In the genomic region with DNA sequence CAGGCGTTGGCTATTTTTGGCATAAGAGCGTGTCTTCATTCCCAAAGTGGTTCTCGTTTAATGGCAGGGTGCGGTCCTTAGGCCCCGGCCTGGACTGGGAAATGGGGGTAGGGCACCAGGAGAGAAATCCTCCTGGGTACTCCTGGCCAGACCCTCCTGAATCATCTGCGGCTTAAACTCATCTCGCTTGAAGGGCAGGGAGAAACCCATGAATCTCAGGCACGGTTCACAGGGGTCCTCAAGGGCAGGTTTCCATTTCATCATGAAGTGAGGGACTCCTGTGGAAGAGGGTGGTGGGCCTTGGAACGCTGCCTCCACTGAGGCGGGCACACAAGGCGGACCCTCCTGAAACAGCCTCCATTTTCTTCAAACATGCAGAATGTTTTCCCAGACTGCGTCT, we compare ENCODE assay signal across 21 cellular contexts. TPM values are rescaled to one million over a fixed set of nuclear protein-coding genes. Genes with fewer than 3 reads are reported as not detected.
DNase-seq lines count a peak whose midpoint lies in the region; ATAC-seq, FAIRE-seq and TF ChIP-seq lines count a peak whose summit lies in the region.
"Had no signal": no experiment of that assay in that cellular context is flagged by ENCODE, and none has a peak within 500 bp of the region (broad histone marks: within the 10 kb centered on the region; RNA-seq: fewer than 3 reads in every experiment).

No MANE protein-coding gene starts in this region.

- peak overlapping the region; percentile 54 for H3K27ac Mint-ChIP-seq in activated T-cell treated with anti-CD3 and anti-CD28 coated beads, Interleukin-2, amount 50 U/mL, for 72 hours
- peak overlapping the region; percentile 60 for H3K27ac Mint-ChIP-seq in stimulated activated effector memory CD8-positive, alpha-beta T cell treated with anti-CD3 and anti-CD28 coated beads, Interleukin-12 subunit alpha, Interleukin-12 subunit beta, amount 100 ng/mL, for 72 hours
- H3K27ac Mint-ChIP-seq: activated CD4-positive, alpha-beta T cell treated with anti-CD3 and anti-CD28 coated beads, Interleukin-2, amount 10 ng/mL, durations not matched to agents 24 days and 14 days; activated naive CD4-positive, alpha-beta T cell treated with anti-CD3 and anti-CD28 coated beads, Interleukin-2, amount 10 ng/mL, durations not matched to agents 7 days and 5 days; brain had no signal

- H3K9me3 Mint-ChIP-seq in activated T-cell treated with anti-CD3 and anti-CD28 coated beads, Interleukin-2, amount 50 U/mL, for 72 hours = no peaks in the 10 kb centered on the region
- H3K9me3 Mint-ChIP-seq in activated T-cell treated with anti-CD3 and anti-CD28 coated beads, Interleukin-2, amount 50 U/mL, for 4 hours = no peaks in the 10 kb centered on the region
- no peaks in the 10 kb centered on the region for H3K9me3 Mint-ChIP-seq in stimulated activated effector memory CD8-positive, alpha-beta T cell treated with anti-CD3 and anti-CD28 coated beads, Interleukin-12 subunit alpha, Interleukin-12 subunit beta, amount 100 ng/mL, for 72 hours
- H3K9me3 Mint-ChIP-seq: activated CD4-positive, alpha-beta T cell treated with anti-CD3 and anti-CD28 coated beads, Interleukin-2, amount 10 ng/mL, durations not matched to agents 24 days and 14 days; activated naive CD4-positive, alpha-beta T cell treated with anti-CD3 and anti-CD28 coated beads, Interleukin-2, amount 10 ng/mL, durations not matched to agents 7 days and 5 days; GM23338 had no signal

- intact Hi-C loops in OCI-LY7 (cut with micrococcal nuclease; ENCODE audit: unreplicated experiment) = no loop called here

- H3K4me2 ChIP-seq in OCI-LY7 (ENCODE audit: low read length) (no peak overlapping the region), hepatocyte (no peak overlapping the region)
- H3K4me2 ChIP-seq: GM23338, smooth muscle cell had no signal

- H3K4me3 ChIP-seq in OCI-LY7 (ENCODE audit: low read depth, low read length, poor library complexity, severe bottlenecking) (no peak overlapping the region), hepatocyte (no peak overlapping the region)
- H3K4me3 ChIP-seq: GM23338, smooth muscle cell had no signal

- TF ChIP-seq CTCF in OCI-LY7 (conservative IDR thresholded peaks at IDR 0.05; ENCODE audit: low read length) (no peak), hepatocyte (IDR thresholded peaks at IDR 0.05; ENCODE audit: poor library complexity) (no peak)

- POLR2A ChIA-PET in OCI-LY7 (lab: Charles Lee) = no interaction called here

- no peaks in the 10 kb centered on the region for H3K27me3 ChIP-seq in hepatocyte
- H3K27me3 ChIP-seq: foreskin keratinocyte had no signal

- H3K27me3 Mint-ChIP-seq in activated T-cell treated with anti-CD3 and anti-CD28 coated beads, Interleukin-2, amount 50 U/mL, for 72 hours (ENCODE audit: low read depth) = no peaks in the 10 kb centered on the region
- H3K27me3 Mint-ChIP-seq in activated T-cell treated with anti-CD3 and anti-CD28 coated beads, Interleukin-2, amount 50 U/mL, for 4 hours (ENCODE audit: low read depth) = no peaks in the 10 kb centered on the region
- H3K27me3 Mint-ChIP-seq: activated CD4-positive, alpha-beta T cell treated with anti-CD3 and anti-CD28 coated beads, Interleukin-2, amount 10 ng/mL, durations not matched to agents 24 days and 14 days; activated naive CD4-positive, alpha-beta T cell treated with anti-CD3 and anti-CD28 coated beads, Interleukin-2, amount 10 ng/mL, durations not matched to agents 7 days and 5 days; brain had no signal

- H3K27ac ChIP-seq in OCI-LY7 (ENCODE audit: low read depth, low read length, poor library complexity, severe bottlenecking) (no peak overlapping the region), hepatocyte (peak overlapping the region; percentile 27)
- H3K27ac ChIP-seq: C4-2B, foreskin keratinocyte, parathyroid adenoma had no signal

- H3K4me3 Mint-ChIP-seq in activated T-cell treated with anti-CD3 and anti-CD28 coated beads, Interleukin-2, amount 50 U/mL, for 72 hours = no peak overlapping the region
- H3K4me3 Mint-ChIP-seq in activated T-cell treated with anti-CD3 and anti-CD28 coated beads, Interleukin-2, amount 50 U/mL, for 4 hours = no peak overlapping the region
- H3K4me3 Mint-ChIP-seq in stimulated activated effector memory CD8-positive, alpha-beta T cell treated with anti-CD3 and anti-CD28 coated beads, Interleukin-12 subunit alpha, Interleukin-12 subunit beta, amount 100 ng/mL, for 72 hours = no peak overlapping the region
- H3K4me3 Mint-ChIP-seq: activated CD4-positive, alpha-beta T cell treated with anti-CD3 and anti-CD28 coated beads, Interleukin-2, amount 10 ng/mL, durations not matched to agents 24 days and 14 days; activated naive CD4-positive, alpha-beta T cell treated with anti-CD3 and anti-CD28 coated beads, Interleukin-2, amount 10 ng/mL, durations not matched to agents 7 days and 5 days; brain; GM23338 had no signal

- H3K36me3 ChIP-seq in OCI-LY7 (ENCODE audit: insufficient read depth, low read length) (peaks cover 80% of the 10 kb centered on the region), hepatocyte (replicated peaks; ENCODE audit: insufficient read depth, low read depth) (no peaks in the 10 kb centered on the region)

- H3K4me1 Mint-ChIP-seq in activated T-cell treated with anti-CD3 and anti-CD28 coated beads, Interleukin-2, amount 50 U/mL, for 72 hours (ENCODE audit: low read depth) = peaks cover 58% of the 10 kb centered on the region
- H3K4me1 Mint-ChIP-seq in activated T-cell treated with anti-CD3 and anti-CD28 coated beads, Interleukin-2, amount 50 U/mL, for 4 hours (ENCODE audit: low read depth) = peaks cover 52% of the 10 kb centered on the region
- H3K4me1 Mint-ChIP-seq in stimulated activated effector memory CD8-positive, alpha-beta T cell treated with anti-CD3 and anti-CD28 coated beads, Interleukin-12 subunit alpha, Interleukin-12 subunit beta, amount 100 ng/mL, for 72 hours = peaks cover 70% of the 10 kb centered on the region

- no peak for DNase-seq in activated T-cell treated with anti-CD3 and anti-CD28 coated beads, Interleukin-2, amount 50 U/mL, for 72 hours
- no peak for DNase-seq in activated T-cell treated with anti-CD3 and anti-CD28 coated beads, Interleukin-2, amount 50 U/mL, for 4 hours
- DNase-seq in OCI-LY7 (ENCODE audit: low spot score) (no peak), hepatocyte (ENCODE audit: low spot score) (no peak), frontal cortex (ENCODE audit: low spot score in 2 of 2) (no peak), AG20443 (ENCODE audit: low spot score) (no peak)
- DNase-seq in stimulated activated effector memory CD8-positive, alpha-beta T cell treated with anti-CD3 and anti-CD28 coated beads, Interleukin-12 subunit alpha, Interleukin-12 subunit beta, amount 100 ng/mL, for 72 hours (ENCODE audit: low spot score in 2 of 2) = no peak
- DNase-seq: activated CD4-positive, alpha-beta T cell treated with anti-CD3 and anti-CD28 coated beads, Interleukin-2, amount 10 ng/mL, durations not matched to agents 24 days and 14 days; activated naive CD4-positive, alpha-beta T cell treated with anti-CD3 and anti-CD28 coated beads, Interleukin-2, amount 10 ng/mL, durations not matched to agents 7 days and 5 days; DMS79; foreskin keratinocyte; NCI-H1436; stimulated activated CD8-positive, alpha-beta memory T cell treated with anti-CD3 and anti-CD28 coated beads, Interleukin-4, amount 100 ng/mL, for 48 hours had no signal

- FAIRE-seq in frontal cortex (lab: Jason Lieb, UNC) = no peak
- FAIRE-seq: A204.1, RCC 7860 had no signal

- H3K36me3 Mint-ChIP-seq in activated T-cell treated with anti-CD3 and anti-CD28 coated beads, Interleukin-2, amount 50 U/mL, for 72 hours (ENCODE audit: insufficient read depth in 2 of 2) = peaks cover 6 to 28% of the 10 kb centered on the region in 2 donors
- peaks cover 10% of the 10 kb centered on the region for H3K36me3 Mint-ChIP-seq in activated T-cell treated with anti-CD3 and anti-CD28 coated beads, Interleukin-2, amount 50 U/mL, for 4 hours (ENCODE audit: insufficient read depth)
- peaks cover 100% of the 10 kb centered on the region for H3K36me3 Mint-ChIP-seq in stimulated activated effector memory CD8-positive, alpha-beta T cell treated with anti-CD3 and anti-CD28 coated beads, Interleukin-12 subunit alpha, Interleukin-12 subunit beta, amount 100 ng/mL, for 72 hours

- no peaks in the 10 kb centered on the region for H4K20me1 ChIP-seq in OCI-LY7 (ENCODE audit: insufficient read depth, low read length)
- H4K20me1 ChIP-seq in hepatocyte (ENCODE audit: insufficient read depth, poor library complexity, severe bottlenecking) = peaks cover 4% of the 10 kb centered on the region

- H3K9me2 ChIP-seq in OCI-LY7 (ENCODE audit: insufficient read depth, low read length) = no peaks in the 10 kb centered on the region
- H3K9me2 ChIP-seq in hepatocyte (replicated peaks; ENCODE audit: insufficient read depth) = no peaks in the 10 kb centered on the region

- BruUV-seq in OCI-LY7 (replicated peaks; lab: Mats Ljungman, UMichigan) = TSS peak; percentile 55

- WGBS in hepatocyte (ENCODE audit: low lambda C conversion rate, missing lambda C conversion rate) = 94% methylated on average over 12 of the region's 12 CpGs

- CTCF ChIA-PET in OCI-LY7 (lab: Charles Lee; ENCODE audit: unreplicated experiment) = no interaction called here

- no peak for ATAC-seq in activated T-cell treated with anti-CD3 and anti-CD28 coated beads, Interleukin-2, amount 50 U/mL, for 72 hours (replicated peaks in 1 of 2)
- no peak for ATAC-seq in activated T-cell treated with anti-CD3 and anti-CD28 coated beads, Interleukin-2, amount 50 U/mL, for 4 hours
- ATAC-seq in stimulated activated effector memory CD8-positive, alpha-beta T cell treated with anti-CD3 and anti-CD28 coated beads, Interleukin-12 subunit alpha, Interleukin-12 subunit beta, amount 100 ng/mL, for 72 hours = no peak
- no peak for ATAC-seq in HG03521 (IDR thresholded peaks at IDR 0.05; ENCODE audit: unreplicated experiment)
- ATAC-seq: foreskin keratinocyte, GM23338 had no signal

- H3K79me2 ChIP-seq in OCI-LY7 (ENCODE audit: insufficient read depth, low read depth, low read length) (peaks cover 17% of the 10 kb centered on the region), hepatocyte (peaks cover 35% of the 10 kb centered on the region)

- H2AFZ ChIP-seq in OCI-LY7 (ENCODE audit: low read length) (no peak overlapping the region), hepatocyte (no peak overlapping the region)
- H2AFZ ChIP-seq: GM23338, parathyroid adenoma had no signal

- H3K9me3 ChIP-seq in OCI-LY7 (ENCODE audit: low read length) = no peaks in the 10 kb centered on the region
- H3K9me3 ChIP-seq in hepatocyte (ENCODE audit: low read depth) = no peaks in the 10 kb centered on the region

- H3K4me1 ChIP-seq in OCI-LY7 (ENCODE audit: insufficient read depth, low read length, poor library complexity, severe bottlenecking) = peaks cover 11% of the 10 kb centered on the region
- peaks cover 6% of the 10 kb centered on the region for H3K4me1 ChIP-seq in hepatocyte (ENCODE audit: insufficient read depth)
- H3K4me1 ChIP-seq: foreskin keratinocyte, parathyroid adenoma had no signal

RNA-seq across cellular contexts. Expression of a gene that starts 48.4 kb away (rescaled TPM):
- total RNA-seq in activated T-cell treated with anti-CD3 and anti-CD28 coated beads, Interleukin-2, amount 50 U/mL, for 72 hours = 100 to 1,000 TPM; 260 to 273 TPM
- total RNA-seq in activated T-cell treated with anti-CD3 and anti-CD28 coated beads, Interleukin-2, amount 50 U/mL, for 4 hours = 10 to 100 TPM; 75.0 to 82.8 (median 81.8) TPM
- total RNA-seq in OCI-LY7 (2014; rRNA removed; shearing (Covaris generic)) = 62.0 and 64.6 TPM in 2 replicates
- total RNA-seq in OCI-LY7 (2022) (62.6 and 63.2 TPM in 2 replicates), hepatocyte (35.4 and 51.2 TPM in 2 replicates), frontal cortex (45.2 TPM)
- polyA plus RNA-seq in hepatocyte = 27.3 and 32.7 TPM in 2 replicates
